1 cellular context compared by ENCODE assay signal in the genomic region with DNA sequence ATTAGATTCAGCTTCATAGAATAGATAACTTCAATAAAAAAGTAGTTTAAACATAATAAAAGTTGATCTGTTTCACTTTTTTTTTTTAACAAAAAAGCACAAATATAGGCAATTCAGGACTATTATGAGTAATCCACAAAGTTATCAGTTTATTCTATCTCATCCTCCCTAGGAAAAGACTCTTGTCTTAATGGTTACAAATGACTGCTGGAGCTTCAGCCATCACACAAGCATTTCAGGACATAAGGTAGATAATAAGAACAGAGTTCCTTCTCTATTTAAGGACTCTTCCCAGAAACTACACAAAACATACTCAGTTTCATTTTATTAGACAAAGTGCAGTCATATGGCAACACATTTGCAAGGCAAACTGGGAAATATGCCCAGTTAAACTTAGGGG.
TF ChIP-seq lines count a peak whose summit lies in the region.

No MANE protein-coding gene starts in this region.

TF ChIP-seq in SK-N-SH, 30 proteins besides CTCF, POLR2A, EP300 and RAD21 (continued from another document):
- TF ChIP-seq EZH2phosphoT487 (IDR thresholded peaks at IDR 0.05; ENCODE audit: borderline replicate concordance, low read depth) (no peak), RXRA (IDR thresholded peaks at IDR 0.05; ENCODE audit: borderline replicate concordance, low read depth) (0 out of 2 replicates have a peak, but pooled peaks have one; percentile 15), TCF12 (IDR thresholded peaks at IDR 0.05) (peak; percentile 81), PBX3 (IDR thresholded peaks at IDR 0.05) (peak; percentile 82), SMC3 (IDR thresholded peaks at IDR 0.05; ENCODE audit: low read depth, low read length) (no peak), GABPA (IDR thresholded peaks at IDR 0.05; ENCODE audit: low read depth) (no peak), JUND (IDR thresholded peaks at IDR 0.05) (peak; percentile 64), ELF1 (IDR thresholded peaks at IDR 0.05) (no peak), SIN3A (IDR thresholded peaks at IDR 0.05; ENCODE audit: borderline replicate concordance, low read depth, low read length) (no peak)
- TF ChIP-seq, protein P1, sequence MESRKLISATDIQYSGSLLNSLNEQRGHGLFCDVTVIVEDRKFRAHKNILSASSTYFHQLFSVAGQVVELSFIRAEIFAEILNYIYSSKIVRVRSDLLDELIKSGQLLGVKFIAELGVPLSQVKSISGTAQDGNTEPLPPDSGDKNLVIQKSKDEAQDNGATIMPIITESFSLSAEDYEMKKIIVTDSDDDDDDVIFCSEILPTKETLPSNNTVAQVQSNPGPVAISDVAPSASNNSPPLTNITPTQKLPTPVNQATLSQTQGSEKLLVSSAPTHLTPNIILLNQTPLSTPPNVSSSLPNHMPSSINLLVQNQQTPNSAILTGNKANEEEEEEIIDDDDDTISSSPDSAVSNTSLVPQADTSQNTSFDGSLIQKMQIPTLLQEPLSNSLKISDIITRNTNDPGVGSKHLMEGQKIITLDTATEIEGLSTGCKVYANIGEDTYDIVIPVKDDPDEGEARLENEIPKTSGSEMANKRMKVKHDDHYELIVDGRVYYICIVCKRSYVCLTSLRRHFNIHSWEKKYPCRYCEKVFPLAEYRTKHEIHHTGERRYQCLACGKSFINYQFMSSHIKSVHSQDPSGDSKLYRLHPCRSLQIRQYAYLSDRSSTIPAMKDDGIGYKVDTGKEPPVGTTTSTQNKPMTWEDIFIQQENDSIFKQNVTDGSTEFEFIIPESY (IDR thresholded peaks at IDR 0.05; ENCODE audit: borderline replicate concordance, low read depth), result no peak
